ENCODE assay signal across 8 cellular contexts in genomic region chr9:36470891-36471290, GRCh38.
DNase-seq lines count a peak whose midpoint lies in the region; ATAC-seq and TF ChIP-seq lines count a peak whose summit lies in the region.

No MANE protein-coding gene starts in this region.

- WGBS in testis, 2 donors: 29 to 33% methylated on average over 6 of the region's 6 CpGs

- ATAC-seq in GM19397 (IDR thresholded peaks at IDR 0.05; ENCODE audit: unreplicated experiment) (peak; percentile 80), HG03575 (IDR thresholded peaks at IDR 0.05; ENCODE audit: extremely low read depth, insufficient number of reproducible peaks, low FRiP score, unreplicated experiment) (peak; percentile 75)

- intact Hi-C loops in testis (cut with DNase I; ENCODE audit: low total_unique reads): no loop called here

- no peak for TF ChIP-seq POLR2A in testis (IDR thresholded peaks at IDR 0.05)

- H3K9me3 ChIP-seq in muscle layer of duodenum (ENCODE audit: control insufficient read depth in 1 of 2, low read length in 2 of 2) (no peaks in the 10 kb centered on the region), testis (no peaks in the 10 kb centered on the region)

- H3K27me3 ChIP-seq in muscle layer of duodenum (ENCODE audit: low read depth, low read length) (no peaks in the 10 kb centered on the region), testis (no peaks in the 10 kb centered on the region)

- peak; percentile 39 for DNase-seq in AG09319 (ENCODE audit: extremely low read depth, low read depth)
- peak; percentile 71 for DNase-seq in activated CD4-positive, alpha-beta T cell treated with anti-CD3 and anti-CD28 coated beads for 48 hours
- DNase-seq in effector CD4-positive, alpha-beta T cell: peak; percentile 46
- peak; percentile 49 for DNase-seq in testis
- DNase-seq in middle frontal gyrus (ENCODE audit: extremely low spot score, low spot score): no peak

- H3K4me3 ChIP-seq in muscle layer of duodenum (ENCODE audit: low read depth in 1 of 2, low read length in 2 of 2): peak overlapping the region; percentile 48 to 74
- H3K4me3 ChIP-seq in testis: peak overlapping the region in 1 of 2 donors; percentile 20

- H3K36me3 ChIP-seq in muscle layer of duodenum (ENCODE audit: control insufficient read depth in 1 of 2, insufficient read depth in 2 of 2, low read length in 2 of 2): no peaks in the 10 kb centered on the region
- no peaks in the 10 kb centered on the region for H3K36me3 ChIP-seq in testis (ENCODE audit: low read depth, missing control alignments)

- TF ChIP-seq CTCF in AG09319 (IDR thresholded peaks at IDR 0.05; ENCODE audit: low read depth, low read length): no peak
- no peak for TF ChIP-seq CTCF in testis (IDR thresholded peaks at IDR 0.05)

- H3K27ac ChIP-seq in muscle layer of duodenum (ENCODE audit: low read length): peak overlapping the region; percentile 95
- peak overlapping the region; percentile 63 to 76 for H3K27ac ChIP-seq in testis

- peaks cover 13 to 19% of the 10 kb centered on the region in 2 donors for H3K4me1 ChIP-seq in muscle layer of duodenum (ENCODE audit: control insufficient read depth in 1 of 2, insufficient read depth in 2 of 2, low read length in 2 of 2)
- H3K4me1 ChIP-seq in testis: peaks cover 17% of the 10 kb centered on the region
